ENCODE assay signal across 1 cellular context in genomic region chr21:32570456-32570855, GRCh38.
TF ChIP-seq lines count a peak whose summit lies in the region.

No MANE protein-coding gene starts in this region.

TF ChIP-seq in HCT116, 20 proteins besides CTCF, POLR2A, EP300 and RAD21:
- TF ChIP-seq SIN3A (IDR thresholded peaks at IDR 0.05; ENCODE audit: low read depth) (no peak), TCF7L2 (IDR thresholded peaks at IDR 0.05; ENCODE audit: borderline replicate concordance, extremely low read depth, insufficient read depth, insufficient read length) (no peak), SP1 (IDR thresholded peaks at IDR 0.05; ENCODE audit: low read depth) (no peak), POLR2AphosphoS5 (IDR thresholded peaks at IDR 0.05; ENCODE audit: low read depth, low read length) (no peak), CEBPB (IDR thresholded peaks at IDR 0.05; ENCODE audit: low read depth) (no peak), ZBTB33 (IDR thresholded peaks at IDR 0.05; ENCODE audit: extremely low read depth, insufficient replicate concordance, low read length) (no peak), EZH2phosphoT487 (IDR thresholded peaks at IDR 0.05; ENCODE audit: borderline replicate concordance) (no peak), FOSL1 (IDR thresholded peaks at IDR 0.05; ENCODE audit: low read depth) (no peak), MAX (IDR thresholded peaks at IDR 0.05) (no peak)
